Comparison of ENCODE assay signal across 1 cellular context in the genomic region with DNA sequence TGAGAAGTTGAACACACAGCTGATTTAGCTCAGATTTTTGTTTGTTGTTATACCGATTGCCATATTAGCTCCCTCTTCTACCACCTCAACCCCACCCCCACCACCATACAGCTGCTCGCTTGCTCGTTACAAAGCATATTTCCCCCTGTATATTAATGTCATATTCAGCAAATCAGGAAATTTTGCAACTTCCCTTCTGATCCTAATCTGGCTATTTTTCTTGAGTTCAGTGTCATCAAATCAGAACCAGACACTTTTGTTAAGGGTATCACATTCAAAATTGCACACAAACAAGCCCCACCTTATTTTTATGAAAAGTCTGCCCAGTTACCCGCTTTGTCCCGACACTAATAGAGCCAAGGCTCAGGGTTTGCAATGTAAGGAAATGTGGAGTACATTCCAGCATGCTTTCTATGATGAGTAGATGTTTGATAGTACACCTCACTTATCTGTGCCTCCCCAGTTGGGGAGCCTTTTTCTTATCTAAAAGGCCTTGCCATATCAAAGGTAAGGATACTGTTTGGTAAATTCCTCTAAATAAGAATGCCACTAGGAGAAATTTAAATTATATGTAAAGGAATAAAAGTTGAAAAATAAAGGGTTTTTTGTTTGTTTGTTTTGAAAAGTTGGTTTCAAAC.
TF ChIP-seq lines count a peak whose summit lies in the region.

No MANE protein-coding gene starts in this region.

TF ChIP-seq in IMR-90, 13 proteins besides CTCF, POLR2A, EP300 and RAD21 (continued from another document):
- no peak for TF ChIP-seq MAZ (IDR thresholded peaks at IDR 0.05; ENCODE audit: borderline replicate concordance, low read depth, low read length)
- no peak for TF ChIP-seq RCOR1 (IDR thresholded peaks at IDR 0.05; ENCODE audit: insufficient replicate concordance, low read length)
- no peak for TF ChIP-seq CEBPB (IDR thresholded peaks at IDR 0.05; ENCODE audit: low read depth, low read length)
- TF ChIP-seq ELK1 (IDR thresholded peaks at IDR 0.05; ENCODE audit: borderline replicate concordance, low read depth, low read length) = no peak
- TF ChIP-seq, protein P1, sequence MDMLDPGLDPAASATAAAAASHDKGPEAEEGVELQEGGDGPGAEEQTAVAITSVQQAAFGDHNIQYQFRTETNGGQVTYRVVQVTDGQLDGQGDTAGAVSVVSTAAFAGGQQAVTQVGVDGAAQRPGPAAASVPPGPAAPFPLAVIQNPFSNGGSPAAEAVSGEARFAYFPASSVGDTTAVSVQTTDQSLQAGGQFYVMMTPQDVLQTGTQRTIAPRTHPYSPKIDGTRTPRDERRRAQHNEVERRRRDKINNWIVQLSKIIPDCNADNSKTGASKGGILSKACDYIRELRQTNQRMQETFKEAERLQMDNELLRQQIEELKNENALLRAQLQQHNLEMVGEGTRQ (IDR thresholded peaks at IDR 0.05; ENCODE audit: low read depth, low read length) = no peak
- no peak for TF ChIP-seq BHLHE40 (IDR thresholded peaks at IDR 0.05; ENCODE audit: low read depth, low read length)
- TF ChIP-seq MXI1 (IDR thresholded peaks at IDR 0.05; ENCODE audit: borderline replicate concordance, low read depth, low read length) = no peak
